Comparison of ENCODE assay signal across 9 cellular contexts in genomic region chr1:8409107-8409506, GRCh38.
DNase-seq lines count a peak whose midpoint lies in the region; ATAC-seq, FAIRE-seq and TF ChIP-seq lines count a peak whose summit lies in the region.
"Had no signal": no experiment of that assay in that cellular context is flagged by ENCODE, and none has a peak within 500 bp of the region (broad histone marks: within the 10 kb centered on the region; RNA-seq: fewer than 3 reads in every experiment).

No MANE protein-coding gene starts in this region.

- intact Hi-C loops in endothelial cell of umbilical vein (cut with micrococcal nuclease), result loop anchor here (1.0 to 2.0 kb wide), 2 partner anchors 25 to 34 kb away; no protein-coding TSS in a partner anchor

- peak; percentile 37 to 42 for TF ChIP-seq CTCF in endothelial cell of umbilical vein (IDR thresholded peaks at IDR 0.05; ENCODE audit: extremely low read depth in 1 of 2, insufficient read depth in 1 of 2, low read depth in 1 of 2, low read length in 2 of 2)

- H3K27me3 ChIP-seq in endothelial cell of umbilical vein (ENCODE audit: control insufficient read depth in 2 of 2, insufficient read depth in 2 of 2, low read length in 2 of 2) (no peaks in the 10 kb centered on the region), mucosa of stomach (ENCODE audit: control insufficient read depth, insufficient read depth, low read length) (no peaks in the 10 kb centered on the region)

- peak overlapping the region; percentile 71 for H3K4me3 ChIP-seq in SK-N-MC
- H3K4me3 ChIP-seq in endothelial cell of umbilical vein (replicated peaks in 1 of 3; ENCODE audit: insufficient read depth in 1 of 3, low read depth in 1 of 3, low read length in 3 of 3), result no peak overlapping the region
- H3K4me3 ChIP-seq in mucosa of stomach (ENCODE audit: low read length), result no peak overlapping the region

- H3K4me1 Mint-ChIP-seq in activated CD4-positive, alpha-beta T cell treated with anti-CD3 and anti-CD28 coated beads, Interleukin-2, amount 10 ng/mL, durations not matched to agents 7 days and 5 days, result peaks cover 68% of the 10 kb centered on the region

- H3K27me3 Mint-ChIP-seq in activated CD4-positive, alpha-beta T cell treated with anti-CD3 and anti-CD28 coated beads, Interleukin-2, amount 10 ng/mL, durations not matched to agents 7 days and 5 days, result no peaks in the 10 kb centered on the region

- H3K27ac ChIP-seq in SK-N-MC (peak overlapping the region; percentile 96), endothelial cell of umbilical vein (ENCODE audit: insufficient read depth, low read depth, low read length) (peak overlapping the region; percentile 62)

- H3K27ac Mint-ChIP-seq in activated CD4-positive, alpha-beta T cell treated with anti-CD3 and anti-CD28 coated beads, Interleukin-2, amount 10 ng/mL, durations not matched to agents 7 days and 5 days, result peak overlapping the region; percentile 78

- peak overlapping the region; percentile 13 for H3K9ac ChIP-seq in SK-N-MC (ENCODE audit: insufficient read length)
- H3K9ac ChIP-seq in endothelial cell of umbilical vein (replicated peaks; ENCODE audit: extremely low read depth, insufficient read depth, low read length), result no peak overlapping the region
- peak overlapping the region; percentile 32 for H3K9ac ChIP-seq in mucosa of stomach (ENCODE audit: low read length)

- peaks cover 53% of the 10 kb centered on the region for H3K4me1 ChIP-seq in endothelial cell of umbilical vein (ENCODE audit: control insufficient read depth, extremely low read depth, insufficient read depth, low read length)
- peaks cover 60% of the 10 kb centered on the region for H3K4me1 ChIP-seq in mucosa of stomach (ENCODE audit: control insufficient read depth, insufficient read depth, low read length)

- peak; percentile 46 for FAIRE-seq in endothelial cell of umbilical vein (lab: Jason Lieb, UNC)
- FAIRE-seq: colon had no signal

- H3K36me3 Mint-ChIP-seq in activated CD4-positive, alpha-beta T cell treated with anti-CD3 and anti-CD28 coated beads, Interleukin-2, amount 10 ng/mL, durations not matched to agents 7 days and 5 days (ENCODE audit: low read depth), result peaks cover 68% of the 10 kb centered on the region

- BruUV-seq in endothelial cell of umbilical vein (replicated peaks; lab: Mats Ljungman, UMichigan), result no TSS peak

- CTCF ChIA-PET in activated CD4-positive, alpha-beta T cell treated with anti-CD3 and anti-CD28 coated beads, Interleukin-2, amount 10 ng/mL, durations not matched to agents 7 days and 5 days (lab: Charles Lee), result interaction anchor here (0.5 to 2.5 kb wide), 7 partner anchors 12 to 1038 kb away, joined by 3 to 8 read pairs (median 5); no protein-coding TSS in a partner anchor
- CTCF ChIA-PET in endothelial cell of umbilical vein (lab: Charles Lee), result interaction anchor here (0.5 to 3.1 kb wide), 35 partner anchors 9 to 440 kb away, joined by 3 to 34 read pairs (median 5); no protein-coding TSS in a partner anchor

- TF ChIP-seq POLR2A in endothelial cell of umbilical vein (IDR thresholded peaks at IDR 0.05; ENCODE audit: low read depth, low read length), result no peak

- no peak for ATAC-seq in GM21529 (IDR thresholded peaks at IDR 0.05; ENCODE audit: unreplicated experiment)

- dilution Hi-C loops in endothelial cell of umbilical vein (cut with MboI; ENCODE audit: extremely low pct_ligation_motif_present, low sequenced_read_pairs), result no loop called here

- H3K9me3 ChIP-seq in SK-N-MC (ENCODE audit: low read depth, low read length), result no peaks in the 10 kb centered on the region
- no peaks in the 10 kb centered on the region for H3K9me3 ChIP-seq in endothelial cell of umbilical vein (replicated peaks; ENCODE audit: control insufficient read depth, insufficient read depth, low read length)
- H3K9me3 ChIP-seq in mucosa of stomach (ENCODE audit: control insufficient read depth, low read length), result no peaks in the 10 kb centered on the region

- H3K36me3 ChIP-seq in SK-N-MC (ENCODE audit: insufficient read depth, low read length) (peaks cover 29% of the 10 kb centered on the region), endothelial cell of umbilical vein (ENCODE audit: control insufficient read depth in 2 of 2, extremely low read depth in 1 of 2, insufficient read depth in 2 of 2, low read length in 2 of 2) (peaks cover 0 to 3% of the 10 kb centered on the region in 2 experiments), mucosa of stomach (ENCODE audit: control insufficient read depth, insufficient read depth, low read length) (no peaks in the 10 kb centered on the region)

- H4K20me1 ChIP-seq in endothelial cell of umbilical vein (replicated peaks; ENCODE audit: control insufficient read depth, extremely low read depth, insufficient read depth, low read length), result no peaks in the 10 kb centered on the region

- POLR2A ChIA-PET in activated CD4-positive, alpha-beta T cell treated with anti-CD3 and anti-CD28 coated beads, Interleukin-2, amount 10 ng/mL, durations not matched to agents 7 days and 5 days (lab: Charles Lee), result no interaction called here
- POLR2A ChIA-PET in endothelial cell of umbilical vein (lab: Charles Lee), result no interaction called here

- no peak overlapping the region for H2AFZ ChIP-seq in endothelial cell of umbilical vein (ENCODE audit: low read depth, low read length)

- no peaks in the 10 kb centered on the region for H3K9me1 ChIP-seq in endothelial cell of umbilical vein (replicated peaks; ENCODE audit: control insufficient read depth, extremely low read depth, insufficient read depth, low read length)

- H3K9me3 Mint-ChIP-seq in activated CD4-positive, alpha-beta T cell treated with anti-CD3 and anti-CD28 coated beads, Interleukin-2, amount 10 ng/mL, durations not matched to agents 7 days and 5 days, result no peaks in the 10 kb centered on the region

- peak overlapping the region; percentile 62 for H3K4me2 ChIP-seq in endothelial cell of umbilical vein (ENCODE audit: insufficient read depth, low read length)

- peak overlapping the region; percentile 5 for H3K4me3 Mint-ChIP-seq in activated CD4-positive, alpha-beta T cell treated with anti-CD3 and anti-CD28 coated beads, Interleukin-2, amount 10 ng/mL, durations not matched to agents 7 days and 5 days

- peaks cover 62% of the 10 kb centered on the region for H3K79me2 ChIP-seq in endothelial cell of umbilical vein (ENCODE audit: control insufficient read depth, insufficient read depth, low read length)

- peak; percentile 37 for DNase-seq in activated CD4-positive, alpha-beta T cell treated with anti-CD3 and anti-CD28 coated beads, Interleukin-2, amount 10 ng/mL, durations not matched to agents 7 days and 5 days
- DNase-seq in activated CD4-positive, alpha-beta T cell treated with anti-CD3 and anti-CD28 coated beads for 1 hour, result no peak
- DNase-seq in SK-N-MC (ENCODE audit: low read depth, low spot score) (no peak), endothelial cell of umbilical vein (ENCODE audit: low read depth, low spot score) (peak; percentile 76), germinal center (ENCODE audit: low spot score) (no peak), NCI-H187 (lab: John Stamatoyannopoulos, UW) (no peak)

TF ChIP-seq in endothelial cell of umbilical vein, 7 proteins besides CTCF, POLR2A, EP300 and RAD21:
- TF ChIP-seq JUN (IDR thresholded peaks at IDR 0.05; ENCODE audit: borderline replicate concordance, insufficient read depth, insufficient read length, low read depth) (no peak), EZH2 (IDR thresholded peaks at IDR 0.05; ENCODE audit: borderline replicate concordance, low read depth, low read length, severe bottlenecking) (no peak), POLR2AphosphoS5 (IDR thresholded peaks at IDR 0.05; ENCODE audit: insufficient read depth, low read depth, low read length) (no peak), FOS (IDR thresholded peaks at IDR 0.05; ENCODE audit: borderline replicate concordance, insufficient read depth, low read length) (no peak), MYC (IDR thresholded peaks at IDR 0.05; ENCODE audit: low read depth, low read length) (no peak)
- TF ChIP-seq, protein P1, sequence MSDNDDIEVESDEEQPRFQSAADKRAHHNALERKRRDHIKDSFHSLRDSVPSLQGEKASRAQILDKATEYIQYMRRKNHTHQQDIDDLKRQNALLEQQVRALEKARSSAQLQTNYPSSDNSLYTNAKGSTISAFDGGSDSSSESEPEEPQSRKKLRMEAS (IDR thresholded peaks at IDR 0.05; ENCODE audit: insufficient read depth, insufficient read length), result no peak

Comparison
In these comparisons a context has a peak if more than half of its experiments do, and no peak if none do; other contexts are left out.
1. DNase-seq: peak in activated CD4-positive, alpha-beta T cell treated with anti-CD3 and anti-CD28 coated beads, Interleukin-2, amount 10 ng/mL, durations not matched to agents 7 days and 5 days (single experiment) and endothelial cell of umbilical vein (single experiment); none in activated CD4-positive, alpha-beta T cell treated with anti-CD3 and anti-CD28 coated beads for 1 hour (single experiment), SK-N-MC (single experiment), germinal center (single experiment) and NCI-H187 (0 of 2).